1 cellular context compared by ENCODE assay signal in the genomic region with DNA sequence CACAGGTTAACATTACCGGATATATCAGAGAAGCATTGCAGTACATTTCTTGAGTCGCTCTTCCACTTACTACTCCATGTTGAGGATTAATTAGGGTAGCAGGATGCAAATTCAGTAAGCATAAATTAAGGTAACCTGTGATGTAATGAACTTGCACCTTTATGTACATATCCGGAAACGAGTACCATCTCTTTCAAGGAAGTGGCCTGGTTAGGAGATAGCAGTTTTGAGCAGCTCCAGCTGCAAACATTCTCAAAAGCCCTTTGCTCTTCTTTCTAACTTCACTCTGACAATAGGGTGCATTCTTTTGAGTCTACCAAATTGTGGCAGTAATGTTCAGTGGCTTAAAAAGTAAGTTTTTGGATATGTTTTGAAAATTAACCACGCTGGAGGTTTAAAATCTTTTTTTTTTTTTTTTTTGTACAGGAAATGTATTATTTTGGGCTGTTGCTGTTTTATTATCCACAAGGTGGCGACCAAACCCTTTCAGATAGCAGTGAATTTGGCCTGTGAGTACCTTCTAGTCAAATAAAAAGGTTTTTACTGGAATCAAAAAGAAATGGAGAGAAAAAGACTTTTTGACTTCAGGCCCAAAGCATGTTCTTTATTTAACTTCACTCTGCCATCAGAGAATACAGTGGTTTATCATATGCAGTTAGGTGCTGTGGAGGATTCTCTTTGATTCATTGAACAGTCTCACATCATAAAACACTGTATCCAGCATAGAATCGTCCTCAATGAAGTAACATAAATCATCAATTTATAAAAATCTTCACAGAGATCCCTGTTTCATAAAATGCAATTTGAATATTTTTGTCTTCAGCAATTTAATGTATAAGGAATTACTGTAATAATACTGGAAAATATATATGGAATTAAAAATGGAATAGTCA.
TF ChIP-seq lines count a peak whose summit lies in the region.

No MANE protein-coding gene starts in this region.

TF ChIP-seq in HEK293, 187 proteins besides CTCF, POLR2A, EP300 and RAD21 (continued from another document):
- peak; percentile 64; the same call in 1 of the 2 replicates for TF ChIP-seq ZNF362 (tag by site-specific recombination; IDR thresholded peaks at IDR 0.05)
- TF ChIP-seq ZNF37A (tag by site-specific recombination; IDR thresholded peaks at IDR 0.05), result no peak
- no peak for TF ChIP-seq ZNF248 (tag by site-specific recombination; IDR thresholded peaks at IDR 0.05)
- TF ChIP-seq, protein P1, sequence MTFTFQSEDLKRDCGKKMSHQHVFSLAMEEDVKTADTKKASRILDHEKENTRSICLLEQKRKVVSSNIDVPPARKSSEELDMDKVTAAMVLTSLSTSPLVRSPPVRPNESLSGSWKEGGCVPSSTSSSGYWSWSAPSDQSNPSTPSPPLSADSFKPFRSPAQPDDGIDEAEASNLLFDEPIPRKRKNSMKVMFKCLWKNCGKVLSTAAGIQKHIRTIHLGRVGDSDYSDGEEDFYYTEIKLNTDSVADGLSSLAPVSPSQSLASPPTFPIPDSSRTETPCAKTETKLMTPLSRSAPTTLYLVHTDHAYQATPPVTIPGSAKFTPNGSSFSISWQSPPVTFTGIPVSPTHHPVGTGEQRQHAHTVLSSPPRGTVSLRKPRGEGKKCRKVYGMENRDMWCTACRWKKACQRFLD (tag by site-specific recombination; IDR thresholded peaks at IDR 0.05), result no peak
- no peak for TF ChIP-seq ZNF132 (tag by site-specific recombination; IDR thresholded peaks at IDR 0.05; ENCODE audit: borderline replicate concordance)
- TF ChIP-seq ZNF2 (tag by site-specific recombination; IDR thresholded peaks at IDR 0.05), result no peak
- no peak for TF ChIP-seq ZNF792 (tag by site-specific recombination; IDR thresholded peaks at IDR 0.05)
- TF ChIP-seq ZNF629 (tag by site-specific recombination; IDR thresholded peaks at IDR 0.05), result no peak
TF ChIP-seq in HEK293: peak in this region for 2.
